10 cellular contexts compared by ENCODE assay signal in genomic region chr3:184377882-184378445, GRCh38. TPM values are rescaled to one million over a fixed set of nuclear protein-coding genes. Genes with fewer than 3 reads are reported as not detected.
A peak's percentile ranks its signal among the peaks of the same experiment; 100 is the strongest.
DNase-seq lines count a peak whose midpoint lies in the region; ATAC-seq and TF ChIP-seq lines count a peak whose summit lies in the region.
"Had no signal": no experiment of that assay in that cellular context is flagged by ENCODE, and none has a peak within 500 bp of the region (broad histone marks: within the 10 kb centered on the region; RNA-seq: fewer than 3 reads in every experiment).

Gene THPO (minus strand): TSS chr3:184378207. CDS start chr3:184376259, 1,948 bp downstream.

- TF ChIP-seq CTCF in endothelial cell (IDR thresholded peaks at IDR 0.05; ENCODE audit: unreplicated experiment) (no peak), nephron progenitor cell (IDR thresholded peaks at IDR 0.05) (no peak)

- peaks cover 67% of the 10 kb centered on the region for H3K27me3 Mint-ChIP-seq in stimulated activated naive CD8-positive, alpha-beta T cell treated with anti-CD3 and anti-CD28 coated beads, Interleukin-15, amount 100 ng/mL, for 72 hours
- H3K27me3 Mint-ChIP-seq in endothelial cell (ENCODE audit: unreplicated experiment) (peaks cover 21% of the 10 kb centered on the region), nephron progenitor cell (ENCODE audit: low read depth, poor library complexity) (peaks cover 52% of the 10 kb centered on the region)

- H3K9me3 Mint-ChIP-seq in stimulated activated naive CD8-positive, alpha-beta T cell treated with anti-CD3 and anti-CD28 coated beads, Interleukin-15, amount 100 ng/mL, for 72 hours: no peaks in the 10 kb centered on the region
- H3K9me3 Mint-ChIP-seq in endothelial cell (ENCODE audit: unreplicated experiment) (no peaks in the 10 kb centered on the region), nephron progenitor cell (no peaks in the 10 kb centered on the region)

- H3K36me3 Mint-ChIP-seq in endothelial cell (ENCODE audit: low read depth, unreplicated experiment) (no peaks in the 10 kb centered on the region), nephron progenitor cell (ENCODE audit: low read depth) (peaks cover 7% of the 10 kb centered on the region)

- no peak within 1 kb of the TSS for H3K27ac Mint-ChIP-seq in stimulated activated naive CD8-positive, alpha-beta T cell treated with anti-CD3 and anti-CD28 coated beads, Interleukin-15, amount 100 ng/mL, for 72 hours
- peak within 1 kb of the TSS; percentile 36 for H3K27ac Mint-ChIP-seq in endothelial cell (ENCODE audit: unreplicated experiment)
- peak within 1 kb of the TSS; percentile 5 for H3K27ac Mint-ChIP-seq in nephron progenitor cell

- DNase-seq in stimulated activated naive CD8-positive, alpha-beta T cell treated with anti-CD3 and anti-CD28 coated beads, Interleukin-15, Interleukin-2, amounts not matched to agents 100 U/mL and 50 U/mL, for 24 hours: no peak
- DNase-seq in stimulated activated naive CD8-positive, alpha-beta T cell treated with anti-CD3 and anti-CD28 coated beads, Interleukin-15, amount 100 ng/mL, for 72 hours: no peak
- DNase-seq in endothelial cell (ENCODE audit: low spot score) (no peak), nephron progenitor cell (peak; percentile 57), RKO (ENCODE audit: low spot score) (no peak), cortex of kidney (lab: John Stamatoyannopoulos, UW) (no peak), AG08395 (ENCODE audit: low spot score) (no peak)
- DNase-seq: thyroid gland had no signal

- H3K4me3 Mint-ChIP-seq in stimulated activated naive CD8-positive, alpha-beta T cell treated with anti-CD3 and anti-CD28 coated beads, Interleukin-15, amount 100 ng/mL, for 72 hours: peak within 1 kb of the TSS in 1 of 2 donors; percentile 72
- H3K4me3 Mint-ChIP-seq in endothelial cell (ENCODE audit: unreplicated experiment): peak within 1 kb of the TSS; percentile 84
- H3K4me3 Mint-ChIP-seq in nephron progenitor cell: peak within 1 kb of the TSS; percentile 82

- ATAC-seq in stimulated activated naive CD8-positive, alpha-beta T cell treated with anti-CD3 and anti-CD28 coated beads, Interleukin-15, Interleukin-2, amounts not matched to agents 100 U/mL and 50 U/mL, for 24 hours: peak; percentile 4
- no peak for ATAC-seq in stimulated activated naive CD8-positive, alpha-beta T cell treated with anti-CD3 and anti-CD28 coated beads, Interleukin-15, amount 100 ng/mL, for 72 hours
- no peak for ATAC-seq in GM21360 (IDR thresholded peaks at IDR 0.05; ENCODE audit: unreplicated experiment)

- peaks cover 12% of the 10 kb centered on the region for H3K4me1 Mint-ChIP-seq in stimulated activated naive CD8-positive, alpha-beta T cell treated with anti-CD3 and anti-CD28 coated beads, Interleukin-15, amount 100 ng/mL, for 72 hours
- H3K4me1 Mint-ChIP-seq in endothelial cell (ENCODE audit: unreplicated experiment) (peaks cover 20% of the 10 kb centered on the region), nephron progenitor cell (peaks cover 39% of the 10 kb centered on the region)

RNA-seq across cellular contexts. Expression of gene THPO, which starts in this region (rescaled TPM):
- total RNA-seq in endothelial cell (ENCODE audit: unreplicated experiment): 0.28 TPM
- total RNA-seq: NCI-H460 had no signal

Comparison
In these comparisons a context has a peak if more than half of its experiments do, and no peak if none do; other contexts are left out.
1. H3K27ac Mint-ChIP-seq: peak in endothelial cell (single experiment) and nephron progenitor cell (single experiment); none in stimulated activated naive CD8-positive, alpha-beta T cell treated with anti-CD3 and anti-CD28 coated beads, Interleukin-15, amount 100 ng/mL, for 72 hours (0 of 2).